In genomic region chr1:7519181-7519860, GRCh38 we compare ENCODE assay signal across 1 cellular context.
TF ChIP-seq lines count a peak whose summit lies in the region.

No MANE protein-coding gene starts in this region.

TF ChIP-seq in HEK293, 187 proteins besides CTCF, POLR2A, EP300 and RAD21 (continued from another document):
- TF ChIP-seq ZBTB11 (tag by site-specific recombination; conservative IDR thresholded peaks at IDR 0.05; ENCODE audit: low read depth) (no peak), ZIC2 (tag by site-specific recombination; IDR thresholded peaks at IDR 0.05) (peak; percentile 39; the same call in 1 of the 2 replicates)
